8 cellular contexts compared by ENCODE assay signal in genomic region chr19:21483589-21484170, GRCh38. TPM values are rescaled to one million over a fixed set of nuclear protein-coding genes. Genes with fewer than 3 reads are reported as not detected.
DNase-seq lines count a peak whose midpoint lies in the region; ATAC-seq and TF ChIP-seq lines count a peak whose summit lies in the region.

No MANE protein-coding gene starts in this region.

- peak overlapping the region; percentile 48 for H3K4me3 Mint-ChIP-seq in stimulated activated effector memory CD8-positive, alpha-beta T cell treated with anti-CD3 and anti-CD28 coated beads, Interleukin-12 subunit alpha, Interleukin-12 subunit beta, amount 100 ng/mL, for 72 hours

- peak; percentile 73 for ATAC-seq in body of pancreas
- peak; percentile 69 to 83 for ATAC-seq in lower lobe of right lung
- ATAC-seq in stimulated activated effector memory CD8-positive, alpha-beta T cell treated with anti-CD3 and anti-CD28 coated beads, Interleukin-12 subunit alpha, Interleukin-12 subunit beta, amount 100 ng/mL, for 72 hours = peak; percentile 67
- no peak for ATAC-seq in GM21390 (IDR thresholded peaks at IDR 0.05; ENCODE audit: unreplicated experiment)
- no peak for ATAC-seq in HG03097 (IDR thresholded peaks at IDR 0.05; ENCODE audit: low FRiP score, unreplicated experiment)

- H3K4me3 ChIP-seq in body of pancreas (no peak overlapping the region), lower lobe of right lung (peak overlapping the region; percentile 27)

- H3K27me3 ChIP-seq in body of pancreas (no peaks in the 10 kb centered on the region), lower lobe of right lung (ENCODE audit: low read depth) (no peaks in the 10 kb centered on the region)

- peaks cover 6% of the 10 kb centered on the region for H3K36me3 Mint-ChIP-seq in stimulated activated effector memory CD8-positive, alpha-beta T cell treated with anti-CD3 and anti-CD28 coated beads, Interleukin-12 subunit alpha, Interleukin-12 subunit beta, amount 100 ng/mL, for 72 hours

- H3K4me1 Mint-ChIP-seq in stimulated activated effector memory CD8-positive, alpha-beta T cell treated with anti-CD3 and anti-CD28 coated beads, Interleukin-12 subunit alpha, Interleukin-12 subunit beta, amount 100 ng/mL, for 72 hours = peaks cover 8% of the 10 kb centered on the region

- H3K4me1 ChIP-seq in body of pancreas (peaks cover 8% of the 10 kb centered on the region), lower lobe of right lung (no peaks in the 10 kb centered on the region)

- 58 to 73% methylated on average over 25 to 26 of the region's 43 CpGs for WGBS in body of pancreas, 2 donors

- H3K9me3 ChIP-seq in body of pancreas = no peaks in the 10 kb centered on the region
- H3K9me3 ChIP-seq in lower lobe of right lung = no peaks in the 10 kb centered on the region

- H3K27ac ChIP-seq in body of pancreas = no peak overlapping the region
- no peak overlapping the region for H3K27ac ChIP-seq in lower lobe of right lung

- H3K36me3 ChIP-seq in body of pancreas (replicated peaks in 1 of 2; ENCODE audit: insufficient read depth in 1 of 2, low read depth in 2 of 2) (no peaks in the 10 kb centered on the region), lower lobe of right lung (no peaks in the 10 kb centered on the region)

- TF ChIP-seq CTCF in GM12872 (IDR thresholded peaks at IDR 0.05; ENCODE audit: insufficient read depth, low read depth, low read length) (peak; percentile 55), body of pancreas (IDR thresholded peaks at IDR 0.05) (peak; percentile 33 to 88 (median 62)), lower lobe of right lung (IDR thresholded peaks at IDR 0.05) (peak; percentile 72)

- intact Hi-C loops in body of pancreas (cut with DNase I) = loop anchor here (5.0 kb wide), 1 partner anchor 281 kb away; no protein-coding TSS in a partner anchor
- intact Hi-C loops in lower lobe of right lung (cut with DNase I) = no loop called here

- peak; percentile 52 for DNase-seq in T follicular helper cell (ENCODE audit: low read depth)
- DNase-seq in body of pancreas = peak; percentile 28 to 73 (median 64)
- DNase-seq in lower lobe of right lung = peak; percentile 76
- peak; percentile 62 to 86 for DNase-seq in stimulated activated effector memory CD8-positive, alpha-beta T cell treated with anti-CD3 and anti-CD28 coated beads, Interleukin-12 subunit alpha, Interleukin-12 subunit beta, amount 100 ng/mL, for 72 hours (ENCODE audit: low spot score in 2 of 2)
- no peak for DNase-seq in GM19240 (ENCODE audit: insufficient read length, low spot score)

- no peaks in the 10 kb centered on the region for H3K9me3 Mint-ChIP-seq in stimulated activated effector memory CD8-positive, alpha-beta T cell treated with anti-CD3 and anti-CD28 coated beads, Interleukin-12 subunit alpha, Interleukin-12 subunit beta, amount 100 ng/mL, for 72 hours

- no peak overlapping the region for H3K27ac Mint-ChIP-seq in stimulated activated effector memory CD8-positive, alpha-beta T cell treated with anti-CD3 and anti-CD28 coated beads, Interleukin-12 subunit alpha, Interleukin-12 subunit beta, amount 100 ng/mL, for 72 hours

- no peak for TF ChIP-seq POLR2A in body of pancreas (IDR thresholded peaks at IDR 0.05)

RNA-seq across cellular contexts. Expression of gene ZNF429, which starts 21.7 kb away (rescaled TPM):
- total RNA-seq in body of pancreas = 10 to 100 TPM; 21.5 to 55.7 TPM
- 19.3 TPM for total RNA-seq in lower lobe of right lung

Comparison
In these comparisons a context has a peak if more than half of its experiments do, and no peak if none do; other contexts are left out.
1. ATAC-seq: peak in body of pancreas (single experiment), lower lobe of right lung (2 of 2) and stimulated activated effector memory CD8-positive, alpha-beta T cell treated with anti-CD3 and anti-CD28 coated beads, Interleukin-12 subunit alpha, Interleukin-12 subunit beta, amount 100 ng/mL, for 72 hours (single experiment); none in GM21390 (single experiment) and HG03097 (single experiment).
2. Peak in every context shown above with its lines, with median percentiles within 50 percentile points of each other: CTCF ChIP-seq.